8 cellular contexts compared by ENCODE assay signal in genomic region chr1:212287261-212287895, GRCh38. TPM values are rescaled to one million over a fixed set of nuclear protein-coding genes. Genes with fewer than 3 reads are reported as not detected.
DNase-seq lines count a peak whose midpoint lies in the region; ATAC-seq, FAIRE-seq and TF ChIP-seq lines count a peak whose summit lies in the region.

No MANE protein-coding gene starts in this region.

- CTCF ChIA-PET in Caco-2 (lab: Charles Lee): interaction anchor here (0.6 to 1.2 kb wide), 3 partner anchors 68 to 177 kb away, joined by 3 read pairs; no protein-coding TSS in a partner anchor

- peak overlapping the region in 2 of 4 donors; percentile 99 to 100 for H3K27ac ChIP-seq in pancreas

- peak overlapping the region; percentile 89 for H3K27ac Mint-ChIP-seq in Caco-2 (ENCODE audit: unreplicated experiment)

- H3K4me3 ChIP-seq in Caco-2 (ENCODE audit: low read depth, low read length): peak overlapping the region; percentile 57
- peak overlapping the region; percentile 90 for H3K4me3 ChIP-seq in epithelial cell of proximal tubule (ENCODE audit: low read depth, low read length)
- H3K4me3 ChIP-seq in pancreas: peak overlapping the region; percentile 78 to 100 (median 87)

- no peaks in the 10 kb centered on the region for H3K9me3 Mint-ChIP-seq in Caco-2 (ENCODE audit: unreplicated experiment)

- H3K9me3 ChIP-seq in Caco-2: no peaks in the 10 kb centered on the region
- no peaks in the 10 kb centered on the region for H3K9me3 ChIP-seq in pancreas

- whole genome bisulfite sequencing in pancreas, 2 donors: 15 to 22% methylated on average over 3 of the region's 3 CpGs

- no peaks in the 10 kb centered on the region for H3K27me3 Mint-ChIP-seq in Caco-2 (ENCODE audit: insufficient read depth, unreplicated experiment)

- H3K36me3 Mint-ChIP-seq in Caco-2 (ENCODE audit: insufficient read depth, unreplicated experiment): peaks cover 32% of the 10 kb centered on the region

- peak; percentile 59 for FAIRE-seq in pancreas (lab: Jason Lieb, UNC)

- POLR2A ChIA-PET in Caco-2 (lab: Charles Lee): no interaction called here

- peaks cover 27% of the 10 kb centered on the region for H3K4me1 Mint-ChIP-seq in Caco-2 (ENCODE audit: low read depth, unreplicated experiment)

- no TSS peak for BruUV-seq in Caco-2 (replicated peaks; lab: Mats Ljungman, UMichigan)

- no peaks in the 10 kb centered on the region for H3K36me3 ChIP-seq in Caco-2 (ENCODE audit: control insufficient read depth, insufficient read depth, low read length)
- H3K36me3 ChIP-seq in pancreas: no peaks in the 10 kb centered on the region

- TF ChIP-seq CTCF in Caco-2 (IDR thresholded peaks at IDR 0.05; ENCODE audit: insufficient read depth in 1 of 2, low read depth in 1 of 2, low read length in 1 of 2, severe bottlenecking in 1 of 2, unreplicated experiment in 1 of 2) (no peak), epithelial cell of proximal tubule (conservative IDR thresholded peaks at IDR 0.05; ENCODE audit: low read depth, low read length) (no peak), pancreas (IDR thresholded peaks at IDR 0.05) (no peak)

- ATAC-seq in pancreas (no peak), GM19455 (IDR thresholded peaks at IDR 0.05; ENCODE audit: unreplicated experiment) (no peak), HG03342 (IDR thresholded peaks at IDR 0.05; ENCODE audit: unreplicated experiment) (no peak)

- peak overlapping the region; percentile 95 for H3K4me3 Mint-ChIP-seq in Caco-2 (ENCODE audit: unreplicated experiment)

- no peak for DNase-seq in Caco-2
- peak; percentile 36 for DNase-seq in OCI-M1 (lab: John Stamatoyannopoulos, UW)
- DNase-seq in epithelial cell of proximal tubule (ENCODE audit: low read depth): no peak
- DNase-seq in pancreas: no peak
- DNase-seq in stimulated activated CD4-positive, alpha-beta T cell treated with anti-CD3 and anti-CD28 coated beads, Interleukin-4, amount 100 ng/mL, for 4 hours: no peak
- no peak for DNase-seq in NCI-H2196 (lab: John Stamatoyannopoulos, UW; ENCODE audit: unreplicated experiment)

- H3K27me3 ChIP-seq in Caco-2 (replicated peaks; ENCODE audit: control insufficient read depth, insufficient read depth, low read length) (no peaks in the 10 kb centered on the region), pancreas (no peaks in the 10 kb centered on the region)

- intact Hi-C loops in Caco-2 (cut with micrococcal nuclease; ENCODE audit: unreplicated experiment): loop anchor here (5.0 kb wide), 2 partner anchors 170 kb away; no protein-coding TSS in a partner anchor
- intact Hi-C loops in pancreas (cut with DNase I): no loop called here

- H3K4me1 ChIP-seq in Caco-2: peaks cover 25% of the 10 kb centered on the region; the same call in 1 of the 2 replicates
- peaks cover 0 to 43% (median 40%) of the 10 kb centered on the region in 3 donors for H3K4me1 ChIP-seq in pancreas

RNA-seq across cellular contexts. Expression of gene PPP2R5A, which starts 2.2 kb away (rescaled TPM):
- 47.6 and 49.4 TPM in 2 replicates for total RNA-seq in Caco-2 (2022)
- total RNA-seq in epithelial cell of proximal tubule: 31.1 and 31.2 TPM in 2 replicates
- total RNA-seq in pancreas: 10 to 100 TPM; 19.6 to 30.5 (median 22.2) TPM
- polyA plus RNA-seq in pancreas: 10 to 100 TPM; 14.4 to 19.3 TPM
